In genomic region chr7:129054438-129055293, GRCh38 we compare ENCODE assay signal across 1 cellular context.
A peak's percentile ranks its signal among the peaks of the same experiment; 100 is the strongest.
TF ChIP-seq lines count a peak whose summit lies in the region.

TSS of gene TNPO3 (minus strand) at chr7:129055111. CDS start at chr7:129054770, 341 bp downstream.

TF ChIP-seq in HepG2, 621 proteins besides CTCF, POLR2A, EP300 and RAD21 (continued from another document and continues in another):
- peak; percentile 74; the same call in 1 of the 2 replicates for TF ChIP-seq ZFP82 (CRISPR knock-in tag; IDR thresholded peaks at IDR 0.05; ENCODE audit: borderline replicate concordance)
- TF ChIP-seq ZHX2 (IDR thresholded peaks at IDR 0.05; ENCODE audit: low read depth) = 0 out of 2 replicates have a peak, but pooled peaks have one; percentile 51
- no peak for TF ChIP-seq ZHX2 (CRISPR knock-in tag; IDR thresholded peaks at IDR 0.05; ENCODE audit: borderline replicate concordance)
- peak in 1 of 2 experiments; percentile 96; a peak in 2 of 4 replicates for TF ChIP-seq KLF16 (CRISPR knock-in tag; IDR thresholded peaks at IDR 0.05)
- TF ChIP-seq PPARG (CRISPR knock-in tag; conservative IDR thresholded peaks at IDR 0.05) = peak; percentile 100
- peak; percentile 83 for TF ChIP-seq ZNF574 (CRISPR knock-in tag; IDR thresholded peaks at IDR 0.05)
- TF ChIP-seq ZNF792 (CRISPR knock-in tag; IDR thresholded peaks at IDR 0.05) = peak; percentile 20; the same call in 1 of the 2 replicates
- 0 out of 2 replicates have a peak, but pooled peaks have one; percentile 9 for TF ChIP-seq MLX (CRISPR knock-in tag; IDR thresholded peaks at IDR 0.05)
- TF ChIP-seq KDM3A (CRISPR knock-in tag; IDR thresholded peaks at IDR 0.05; ENCODE audit: low read depth) = peak; percentile 75; the same call in 1 of the 2 replicates
- TF ChIP-seq ZNF788 (CRISPR knock-in tag; IDR thresholded peaks at IDR 0.05; ENCODE audit: borderline replicate concordance) = peak; percentile 68; the same call in 1 of the 2 replicates
- TF ChIP-seq YY1 (IDR thresholded peaks at IDR 0.05; ENCODE audit: insufficient read depth, insufficient replicate concordance, low read depth, low read length) = peak; percentile 89
- TF ChIP-seq GATAD2A (CRISPR knock-in tag; IDR thresholded peaks at IDR 0.05) = peak; percentile 65
- TF ChIP-seq MTA1 (CRISPR knock-in tag; IDR thresholded peaks at IDR 0.05; ENCODE audit: borderline replicate concordance) = peak; percentile 81; the same call in 1 of the 2 replicates
- TF ChIP-seq ATF1 (CRISPR knock-in tag; IDR thresholded peaks at IDR 0.05) = peak; percentile 69
- peak; percentile 93 for TF ChIP-seq TOE1 (CRISPR knock-in tag; IDR thresholded peaks at IDR 0.05)
- no peak for TF ChIP-seq SNAPC5 (CRISPR knock-in tag; IDR thresholded peaks at IDR 0.05; ENCODE audit: borderline replicate concordance)
- 0 out of 2 replicates have a peak, but pooled peaks have one; percentile 54 for TF ChIP-seq ATF6 (CRISPR knock-in tag; conservative IDR thresholded peaks at IDR 0.05)
- no peak; the same call in 1 of the 2 replicates for TF ChIP-seq U2AF2 (IDR thresholded peaks at IDR 0.05; ENCODE audit: low read depth, low read length)
- no peak for TF ChIP-seq CENPT (CRISPR knock-in tag; IDR thresholded peaks at IDR 0.05; ENCODE audit: low read depth)
- peak; percentile 91 for TF ChIP-seq ZGPAT (CRISPR knock-in tag; IDR thresholded peaks at IDR 0.05)
- peak; percentile 93 for TF ChIP-seq GATAD1 (CRISPR knock-in tag; IDR thresholded peaks at IDR 0.05)
- 0 out of 2 replicates have a peak, but pooled peaks have one; percentile 43 for TF ChIP-seq RARG (CRISPR knock-in tag; IDR thresholded peaks at IDR 0.05; ENCODE audit: low read depth)
- TF ChIP-seq ZNF407 (CRISPR knock-in tag; IDR thresholded peaks at IDR 0.05; ENCODE audit: not compliant biosample characterization) = peak; percentile 41
- 0 out of 2 replicates have a peak, but pooled peaks have one; percentile 38 for TF ChIP-seq ZFP36L2 (CRISPR knock-in tag; IDR thresholded peaks at IDR 0.05)
- peak; percentile 77; the same call in 1 of the 2 replicates for TF ChIP-seq ZBTB38 (CRISPR knock-in tag; IDR thresholded peaks at IDR 0.05)
- 0 out of 2 replicates have a peak, but pooled peaks have one; percentile 44 for TF ChIP-seq ATF5 (CRISPR knock-in tag; IDR thresholded peaks at IDR 0.05; ENCODE audit: low read depth)
- no peak for TF ChIP-seq ZNF7 (CRISPR knock-in tag; IDR thresholded peaks at IDR 0.05)
- TF ChIP-seq RFX5 (IDR thresholded peaks at IDR 0.05; ENCODE audit: low read depth, low read length) = peak; percentile 39; the same call in 1 of the 2 replicates
- TF ChIP-seq IRF2 (CRISPR knock-in tag; IDR thresholded peaks at IDR 0.05) = peak; percentile 60
- TF ChIP-seq REL (CRISPR knock-in tag; conservative IDR thresholded peaks at IDR 0.05) = no peak
- TF ChIP-seq POLR2AphosphoS5 (IDR thresholded peaks at IDR 0.05; ENCODE audit: low read depth, low read length) = peak; percentile 76
- TF ChIP-seq ZNF879 (CRISPR knock-in tag; IDR thresholded peaks at IDR 0.05) = 0 out of 2 replicates have a peak, but pooled peaks have one; percentile 86
- peak; percentile 77 for TF ChIP-seq KDM2A (CRISPR knock-in tag; IDR thresholded peaks at IDR 0.05; ENCODE audit: borderline replicate concordance, low read depth)
